ENCODE assay signal across 22 cellular contexts in the genomic region with DNA sequence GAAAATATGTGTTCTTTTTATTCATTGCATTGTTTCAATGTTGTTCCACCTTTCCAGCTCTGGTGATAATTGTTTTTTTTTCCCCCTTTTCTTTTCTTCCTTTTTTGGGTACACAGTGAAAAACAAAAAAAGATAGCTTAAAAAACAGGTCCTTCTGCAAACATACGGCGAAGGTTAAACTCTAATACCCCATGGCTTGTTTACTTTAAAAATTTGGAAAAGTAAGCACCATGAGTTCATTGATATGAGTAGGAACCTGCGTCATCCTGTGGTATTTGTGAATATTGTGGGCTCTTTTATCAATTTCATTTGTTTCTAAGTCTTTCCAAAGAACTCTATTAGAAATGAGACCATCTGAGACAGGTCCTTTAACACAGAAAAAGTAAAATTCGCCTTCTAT.
DNase-seq lines count a peak whose midpoint lies in the region; ATAC-seq, FAIRE-seq and TF ChIP-seq lines count a peak whose summit lies in the region.
"Had no signal": no experiment of that assay in that cellular context is flagged by ENCODE, and none has a peak within 500 bp of the region (broad histone marks: within the 10 kb centered on the region; RNA-seq: fewer than 3 reads in every experiment).

No MANE protein-coding gene starts in this region.

- H3K14ac ChIP-seq in mesenchymal stem cell (ENCODE audit: low read length in 2 of 2): no peak overlapping the region

- H3K4me3 ChIP-seq in PC-9 (no peak overlapping the region; the same call in 1 of the 2 replicates), hepatocyte (no peak overlapping the region), mesenchymal stem cell (ENCODE audit: insufficient read depth in 1 of 2, low read depth in 1 of 2, low read length in 2 of 2) (no peak overlapping the region)
- H3K4me3 ChIP-seq: BLaER1 treated with 17β-estradiol and CSF1 and Interleukin-3, amounts not matched to agents 10 nM and 100 nM had no signal

- H3K23ac ChIP-seq in mesenchymal stem cell (ENCODE audit: low read length in 2 of 2): no peak overlapping the region

- no peaks in the 10 kb centered on the region for H3K79me1 ChIP-seq in mesenchymal stem cell (replicated peaks; ENCODE audit: low read length, poor library complexity, severe bottlenecking)

- H3K4me2 ChIP-seq in PC-9 (peak overlapping the region; percentile 53), hepatocyte (no peak overlapping the region), mesenchymal stem cell (ENCODE audit: low read length, poor library complexity, severe bottlenecking) (no peak overlapping the region)
- H3K4me2 ChIP-seq: BLaER1 treated with 17β-estradiol and CSF1 and Interleukin-3, amounts not matched to agents 10 nM and 100 nM had no signal

- peak overlapping the region; percentile 71 for H3K27ac ChIP-seq in PC-9
- peak overlapping the region; percentile 29 for H3K27ac ChIP-seq in hepatocyte
- no peak overlapping the region for H3K27ac ChIP-seq in mesenchymal stem cell (ENCODE audit: low read length, poor library complexity, severe bottlenecking)
- H3K27ac ChIP-seq: BLaER1 treated with 17β-estradiol and CSF1 and Interleukin-3, amounts not matched to agents 10 nM and 100 nM; HL-60; RWPE1 had no signal

- no peaks in the 10 kb centered on the region for H3K9me3 Mint-ChIP-seq in progenitor cell of endocrine pancreas (ENCODE audit: low read depth)
- H3K9me3 Mint-ChIP-seq: CD8-positive, alpha-beta memory T cell; H9 had no signal

- POLR2A ChIA-PET in PC-9 (lab: Charles Lee; ENCODE audit: unreplicated experiment): interaction anchor here (0.6 kb wide), 2 partner anchors 17 to 166 kb away, joined by 5 to 9 read pairs; no protein-coding TSS in a partner anchor

- 62% methylated on average over 4 of the region's 4 CpGs for WGBS in hepatocyte (ENCODE audit: low lambda C conversion rate, missing lambda C conversion rate)
- no CpG with 5 or more reads among the region's 4 CpGs for WGBS in mesenchymal stem cell

- no peak overlapping the region for H2BK120ac ChIP-seq in mesenchymal stem cell (ENCODE audit: low read depth, low read length)

- H3K27ac Mint-ChIP-seq in progenitor cell of endocrine pancreas: peak overlapping the region; percentile 75
- H3K27ac Mint-ChIP-seq: CD8-positive, alpha-beta memory T cell; H9 had no signal

- H3K36me3 ChIP-seq in PC-9 (ENCODE audit: low read depth) (peaks cover 4% of the 10 kb centered on the region), hepatocyte (replicated peaks; ENCODE audit: insufficient read depth, low read depth) (no peaks in the 10 kb centered on the region), mesenchymal stem cell (ENCODE audit: control insufficient read depth in 1 of 2, insufficient read depth in 2 of 2, low read depth in 1 of 2, low read length in 2 of 2) (no peaks in the 10 kb centered on the region)

- H3K9me3 ChIP-seq in PC-9 (ENCODE audit: insufficient read depth, low read depth) (no peaks in the 10 kb centered on the region), hepatocyte (ENCODE audit: low read depth) (no peaks in the 10 kb centered on the region), mesenchymal stem cell (ENCODE audit: control insufficient read depth, low read length) (no peaks in the 10 kb centered on the region)

- no peak overlapping the region for H3K4me3 Mint-ChIP-seq in progenitor cell of endocrine pancreas (ENCODE audit: low read depth)
- H3K4me3 Mint-ChIP-seq: CD8-positive, alpha-beta memory T cell; H9 had no signal

- H3K4ac ChIP-seq in mesenchymal stem cell (ENCODE audit: low read depth in 1 of 2, low read length in 2 of 2): no peak overlapping the region

- H3K18ac ChIP-seq in mesenchymal stem cell (ENCODE audit: low read depth in 1 of 2, low read length in 2 of 2): no peak overlapping the region

- H3K9ac ChIP-seq in mesenchymal stem cell (ENCODE audit: low read length): no peak overlapping the region
- H3K9ac ChIP-seq: BLaER1 treated with 17β-estradiol and CSF1 and Interleukin-3, amounts not matched to agents 10 nM and 100 nM had no signal

- H2BK12ac ChIP-seq in mesenchymal stem cell (ENCODE audit: low read length in 2 of 2): no peak overlapping the region

- TF ChIP-seq POLR2A in GM12891 (IDR thresholded peaks at IDR 0.05; ENCODE audit: low read depth, low read length): no peak

- TF ChIP-seq CTCF in PC-9 (conservative IDR thresholded peaks at IDR 0.05) (no peak), hepatocyte (IDR thresholded peaks at IDR 0.05; ENCODE audit: poor library complexity) (no peak), progenitor cell of endocrine pancreas (IDR thresholded peaks at IDR 0.05; ENCODE audit: unreplicated experiment) (no peak)

- peaks cover 64% of the 10 kb centered on the region for H3K4me1 ChIP-seq in PC-9 (replicated peaks; ENCODE audit: insufficient read depth)
- H3K4me1 ChIP-seq in hepatocyte (ENCODE audit: insufficient read depth): peaks cover 17% of the 10 kb centered on the region
- H3K4me1 ChIP-seq in mesenchymal stem cell (ENCODE audit: control insufficient read depth, insufficient read depth, low read depth, low read length): no peaks in the 10 kb centered on the region

- H4K20me1 ChIP-seq in PC-9 (ENCODE audit: insufficient read depth) (no peaks in the 10 kb centered on the region; the same call in none of the 2 replicates), hepatocyte (ENCODE audit: insufficient read depth, poor library complexity, severe bottlenecking) (peaks cover 3% of the 10 kb centered on the region)

- DNase-seq in DMS53 treated with DMSO at 0.1 percent for 48 hours (lab: John Stamatoyannopoulos, UW; ENCODE audit: unreplicated experiment) (peak; percentile 15), PC-9 (peak in 1 of 2 experiments; percentile 69), hepatocyte (ENCODE audit: low spot score) (no peak), progenitor cell of endocrine pancreas (ENCODE audit: low spot score, unreplicated experiment) (no peak), GM12891 (ENCODE audit: insufficient read length, low spot score) (no peak), Right ventricle myocardium superior (no peak), mesenchymal stem cell (no peak)
- DNase-seq in central memory CD4-positive, alpha-beta T cell: no peak
- DNase-seq: CD8-positive, alpha-beta memory T cell; DMS79; H9; Kasumi-1; MM.1S; NCI-H1092; NCI-H146; NCI-H2029 treated with DMSO at 0.1 percent for 48 hours; NCI-H446 treated with DMSO at 0.1 percent for 48 hours; NCI-H82 had no signal

- no peak overlapping the region for H4K8ac ChIP-seq in mesenchymal stem cell (ENCODE audit: low read length)

- H2AFZ ChIP-seq in PC-9 (no peak overlapping the region), hepatocyte (no peak overlapping the region), mesenchymal stem cell (ENCODE audit: low read depth, low read length) (no peak overlapping the region)

- BruUV-seq in PC-9 (replicated peaks; lab: Mats Ljungman, UMichigan): no TSS peak

- no peak overlapping the region for H4K91ac ChIP-seq in mesenchymal stem cell (ENCODE audit: low read length)

- H3K9me2 ChIP-seq in PC-9 (ENCODE audit: insufficient read depth) (no peaks in the 10 kb centered on the region), hepatocyte (replicated peaks; ENCODE audit: insufficient read depth) (no peaks in the 10 kb centered on the region)

- H3F3A ChIP-seq in PC-9 (ENCODE audit: insufficient read depth, low read depth): peaks cover 25% of the 10 kb centered on the region

- FAIRE-seq in GM12891 (lab: Jason Lieb, UNC): no peak
- FAIRE-seq: HTR-8/SVneo had no signal

- no peak overlapping the region for H2BK5ac ChIP-seq in mesenchymal stem cell (ENCODE audit: low read depth, low read length, poor library complexity, severe bottlenecking)

- no peaks in the 10 kb centered on the region for H3K27me3 ChIP-seq in PC-9 (ENCODE audit: insufficient read depth, low read depth)
- H3K27me3 ChIP-seq in hepatocyte: no peaks in the 10 kb centered on the region
- H3K27me3 ChIP-seq in mesenchymal stem cell (ENCODE audit: control insufficient read depth in 1 of 2, insufficient read depth in 1 of 2, low read length in 2 of 2): no peaks in the 10 kb centered on the region
- H3K27me3 ChIP-seq: BLaER1 treated with 17β-estradiol and CSF1 and Interleukin-3, amounts not matched to agents 10 nM and 100 nM had no signal

- intact Hi-C loops in PC-9 (cut with micrococcal nuclease; ENCODE audit: unreplicated experiment) (no loop called here), Right ventricle myocardium superior (cut with DNase I) (no loop called here)

- CTCF ChIA-PET in PC-9 (lab: Charles Lee): interaction anchor here (0.5 kb wide), 1 partner anchor 21 kb away, joined by 8 read pairs; no protein-coding TSS in a partner anchor

- peaks cover 43% of the 10 kb centered on the region for H3K4me1 Mint-ChIP-seq in progenitor cell of endocrine pancreas (ENCODE audit: low read depth)
- H3K4me1 Mint-ChIP-seq: CD8-positive, alpha-beta memory T cell had no signal

- no peak for ATAC-seq in Right ventricle myocardium superior (ENCODE audit: poor library complexity)

- no peaks in the 10 kb centered on the region for H3K27me3 Mint-ChIP-seq in progenitor cell of endocrine pancreas

- peaks cover 72% of the 10 kb centered on the region for H3K79me2 ChIP-seq in PC-9 (ENCODE audit: low read depth)
- H3K79me2 ChIP-seq in hepatocyte: peaks cover 90% of the 10 kb centered on the region

- peaks cover 8% of the 10 kb centered on the region for H3K36me3 Mint-ChIP-seq in progenitor cell of endocrine pancreas (ENCODE audit: insufficient read depth)
- H3K36me3 Mint-ChIP-seq: CD8-positive, alpha-beta memory T cell had no signal

- H2AK5ac ChIP-seq in mesenchymal stem cell (ENCODE audit: low read length, severe bottlenecking): no peak overlapping the region

- H2BK15ac ChIP-seq in mesenchymal stem cell (ENCODE audit: low read depth, poor library complexity, severe bottlenecking): no peak overlapping the region

TF ChIP-seq in GM12891, 5 proteins besides CTCF, POLR2A, EP300 and RAD21:
- TF ChIP-seq POU2F2 (IDR thresholded peaks at IDR 0.05; ENCODE audit: low read depth, low read length): no peak
- TF ChIP-seq POLR2AphosphoS5 (IDR thresholded peaks at IDR 0.05; ENCODE audit: low read depth, low read length): no peak
- TF ChIP-seq SPI1 (IDR thresholded peaks at IDR 0.05; ENCODE audit: low read depth, low read length): no peak
- TF ChIP-seq PAX5 (IDR thresholded peaks at IDR 0.05; ENCODE audit: insufficient read depth, low read length, severe bottlenecking): no peak
- no peak for TF ChIP-seq TAF1 (IDR thresholded peaks at IDR 0.05; ENCODE audit: low read depth, low read length)
TF ChIP-seq in GM12891: peak in this region for 0.
